ENCODE assay signal across 9 cellular contexts in the genomic region with DNA sequence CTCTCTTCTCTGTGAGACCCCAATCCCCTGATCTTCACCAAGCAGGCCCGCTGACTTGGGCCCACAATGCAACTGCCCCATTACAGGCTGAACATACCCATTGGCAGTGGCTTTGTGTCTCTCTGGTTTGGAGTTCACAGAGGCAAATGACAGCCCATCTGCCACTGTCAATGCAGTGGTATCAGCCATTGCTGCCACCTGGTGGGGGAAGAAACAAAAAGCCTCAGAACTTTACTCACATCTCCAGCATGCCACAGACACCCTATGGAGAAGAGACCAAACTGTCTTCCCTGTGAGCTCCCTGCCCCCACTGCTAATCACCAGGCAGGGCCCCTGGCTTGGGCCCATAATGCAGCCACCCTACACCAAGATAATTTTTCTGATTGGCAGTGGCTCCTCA.
DNase-seq lines count a peak whose midpoint lies in the region; ATAC-seq, FAIRE-seq and TF ChIP-seq lines count a peak whose summit lies in the region.
"Had no signal": no experiment of that assay in that cellular context is flagged by ENCODE, and none has a peak within 500 bp of the region (broad histone marks: within the 10 kb centered on the region; RNA-seq: fewer than 3 reads in every experiment).

No MANE protein-coding gene starts in this region.

- peaks cover 8% of the 10 kb centered on the region; the same call in 1 of the 2 replicates for H3K4me1 ChIP-seq in GM23338 (ENCODE audit: insufficient read depth)
- no peaks in the 10 kb centered on the region for H3K4me1 ChIP-seq in right cardiac atrium (ENCODE audit: control insufficient read depth, insufficient read depth, low read length)

- no peak overlapping the region for H3K27ac ChIP-seq in GM23338 (ENCODE audit: low read depth)
- H3K27ac ChIP-seq in RWPE1: no peak overlapping the region
- H3K27ac ChIP-seq in right cardiac atrium (ENCODE audit: low read length): no peak overlapping the region

- DNase-seq in D721Med (ENCODE audit: insufficient read length, low spot score) (no peak), GM23338 (ENCODE audit: low spot score) (peak; percentile 59), RWPE1 (ENCODE audit: low spot score) (peak; percentile 0), iPS-NIHi11 (ENCODE audit: low spot score) (peak; percentile 21), foreskin fibroblast (no peak), sciatic nerve (ENCODE audit: low spot score) (no peak), right cardiac atrium (no peak)

- intact Hi-C loops in sciatic nerve (cut with DNase I) (no loop called here), right cardiac atrium (cut with DNase I) (no loop called here)

- no peak overlapping the region for H3K27ac Mint-ChIP-seq in GM23338

- FAIRE-seq in D721Med (lab: Jason Lieb, UNC): no peak
- FAIRE-seq: astrocyte had no signal

- H3K9me3 ChIP-seq in right cardiac atrium (ENCODE audit: control insufficient read depth, low read length): no peaks in the 10 kb centered on the region

- CTCF ChIA-PET in RWPE1 (lab: Yijun Ruan, JAX): no interaction called here

- H2AFZ ChIP-seq in GM23338: no peak overlapping the region

- H3K4me1 Mint-ChIP-seq in GM23338: peaks cover 12% of the 10 kb centered on the region

- ATAC-seq in GM23338 (peak; percentile 81), GM19467 (IDR thresholded peaks at IDR 0.05; ENCODE audit: unreplicated experiment) (no peak), sciatic nerve (no peak), right cardiac atrium (no peak)

- H3K9me2 ChIP-seq in GM23338 (ENCODE audit: insufficient read depth): no peaks in the 10 kb centered on the region

- H3K4me3 ChIP-seq in GM23338 (no peak overlapping the region), foreskin fibroblast (ENCODE audit: low read depth in 1 of 2, low read length in 2 of 2) (no peak overlapping the region), right cardiac atrium (ENCODE audit: low read length) (no peak overlapping the region)

- POLR2A ChIA-PET in RWPE1 (lab: Yijun Ruan, JAX; ENCODE audit: low non-redundant PET): interaction anchor here (0.5 kb wide), 1 partner anchor 23 kb away, joined by 4 read pairs; no protein-coding TSS in a partner anchor

- TF ChIP-seq CTCF in D721Med (IDR thresholded peaks at IDR 0.05; ENCODE audit: insufficient read depth, missing control alignments) (peak; percentile 43), GM23338 (conservative IDR thresholded peaks at IDR 0.05; ENCODE audit: low read depth in 2 of 2) (peak; percentile 42 to 68), RWPE1 (conservative IDR thresholded peaks at IDR 0.05; ENCODE audit: low read depth) (no peak), foreskin fibroblast (IDR thresholded peaks at IDR 0.05; ENCODE audit: low read depth, low read length) (no peak)

- H3K27me3 ChIP-seq in GM23338 (ENCODE audit: insufficient read depth): no peaks in the 10 kb centered on the region
- H3K27me3 ChIP-seq in right cardiac atrium (ENCODE audit: control insufficient read depth, insufficient read depth): no peaks in the 10 kb centered on the region

- H3K79me2 ChIP-seq in GM23338 (replicated peaks; ENCODE audit: insufficient read depth): no peaks in the 10 kb centered on the region

- H3K4me3 Mint-ChIP-seq in GM23338: no peak overlapping the region

- H3K9me3 Mint-ChIP-seq in GM23338: peaks cover 28% of the 10 kb centered on the region

- no peaks in the 10 kb centered on the region for H3K36me3 ChIP-seq in GM23338 (ENCODE audit: insufficient read depth)

- no peaks in the 10 kb centered on the region for H3F3A ChIP-seq in GM23338 (replicated peaks; ENCODE audit: low read depth)

- no peaks in the 10 kb centered on the region for H4K20me1 ChIP-seq in GM23338 (replicated peaks; ENCODE audit: insufficient read depth)

- H3K4me2 ChIP-seq in GM23338: no peak overlapping the region

- WGBS in right cardiac atrium: 38% methylated on average over 1 of the region's 1 CpG

- H3K27me3 Mint-ChIP-seq in GM23338 (ENCODE audit: insufficient read depth, low read depth, poor library complexity): peaks cover 2% of the 10 kb centered on the region

- H3K36me3 Mint-ChIP-seq in GM23338 (ENCODE audit: low read depth): peaks cover 20% of the 10 kb centered on the region; the same call in 2 of the 3 replicates

TF ChIP-seq in GM23338, 12 proteins besides CTCF, POLR2A, EP300 and RAD21:
- TF ChIP-seq ZNF114 (CRISPR knock-in tag; IDR thresholded peaks at IDR 0.05): no peak
- TF ChIP-seq NANOG (IDR thresholded peaks at IDR 0.05; ENCODE audit: borderline replicate concordance): no peak
- TF ChIP-seq, protein P1, sequence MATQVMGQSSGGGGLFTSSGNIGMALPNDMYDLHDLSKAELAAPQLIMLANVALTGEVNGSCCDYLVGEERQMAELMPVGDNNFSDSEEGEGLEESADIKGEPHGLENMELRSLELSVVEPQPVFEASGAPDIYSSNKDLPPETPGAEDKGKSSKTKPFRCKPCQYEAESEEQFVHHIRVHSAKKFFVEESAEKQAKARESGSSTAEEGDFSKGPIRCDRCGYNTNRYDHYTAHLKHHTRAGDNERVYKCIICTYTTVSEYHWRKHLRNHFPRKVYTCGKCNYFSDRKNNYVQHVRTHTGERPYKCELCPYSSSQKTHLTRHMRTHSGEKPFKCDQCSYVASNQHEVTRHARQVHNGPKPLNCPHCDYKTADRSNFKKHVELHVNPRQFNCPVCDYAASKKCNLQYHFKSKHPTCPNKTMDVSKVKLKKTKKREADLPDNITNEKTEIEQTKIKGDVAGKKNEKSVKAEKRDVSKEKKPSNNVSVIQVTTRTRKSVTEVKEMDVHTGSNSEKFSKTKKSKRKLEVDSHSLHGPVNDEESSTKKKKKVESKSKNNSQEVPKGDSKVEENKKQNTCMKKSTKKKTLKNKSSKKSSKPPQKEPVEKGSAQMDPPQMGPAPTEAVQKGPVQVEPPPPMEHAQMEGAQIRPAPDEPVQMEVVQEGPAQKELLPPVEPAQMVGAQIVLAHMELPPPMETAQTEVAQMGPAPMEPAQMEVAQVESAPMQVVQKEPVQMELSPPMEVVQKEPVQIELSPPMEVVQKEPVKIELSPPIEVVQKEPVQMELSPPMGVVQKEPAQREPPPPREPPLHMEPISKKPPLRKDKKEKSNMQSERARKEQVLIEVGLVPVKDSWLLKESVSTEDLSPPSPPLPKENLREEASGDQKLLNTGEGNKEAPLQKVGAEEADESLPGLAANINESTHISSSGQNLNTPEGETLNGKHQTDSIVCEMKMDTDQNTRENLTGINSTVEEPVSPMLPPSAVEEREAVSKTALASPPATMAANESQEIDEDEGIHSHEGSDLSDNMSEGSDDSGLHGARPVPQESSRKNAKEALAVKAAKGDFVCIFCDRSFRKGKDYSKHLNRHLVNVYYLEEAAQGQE (IDR thresholded peaks at IDR 0.05; ENCODE audit: unreplicated experiment): no peak

Comparison
In these comparisons a context has a peak if more than half of its experiments do, and no peak if none do; other contexts are left out.
1. DNase-seq: peak in GM23338 (single experiment), RWPE1 (single experiment) and iPS-NIHi11 (single experiment); none in D721Med (single experiment), foreskin fibroblast (0 of 2), sciatic nerve (single experiment) and right cardiac atrium (0 of 3).
2. CTCF ChIP-seq: peak in D721Med (single experiment) and GM23338 (2 of 2); none in RWPE1 (single experiment) and foreskin fibroblast (single experiment).